In the genomic region with DNA sequence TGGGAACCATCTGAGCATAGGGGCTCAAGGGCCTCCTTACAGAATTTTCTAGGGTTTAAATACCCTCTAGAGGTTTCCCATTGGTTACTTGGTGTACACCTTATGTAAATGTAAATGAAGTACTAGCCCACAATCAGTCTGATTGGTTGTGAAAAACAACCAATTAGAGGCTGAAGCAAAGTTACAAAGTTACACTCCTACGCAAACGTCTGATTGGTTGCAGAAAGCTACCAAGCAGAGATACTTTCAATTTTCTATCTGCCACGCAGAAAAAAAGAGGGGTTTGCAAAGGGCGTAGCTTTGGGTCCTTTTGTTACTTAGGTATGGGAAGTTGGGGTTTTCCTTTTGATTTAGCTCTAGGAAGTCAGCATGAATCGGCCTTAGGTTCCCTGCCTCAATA, we compare ENCODE assay signal across 14 cellular contexts. TPM values are rescaled to one million over a fixed set of nuclear protein-coding genes. Genes with fewer than 3 reads are reported as not detected.
DNase-seq lines count a peak whose midpoint lies in the region; ATAC-seq and TF ChIP-seq lines count a peak whose summit lies in the region.
"Had no signal": no experiment of that assay in that cellular context is flagged by ENCODE, and none has a peak within 500 bp of the region (broad histone marks: within the 10 kb centered on the region; RNA-seq: fewer than 3 reads in every experiment).

No MANE protein-coding gene starts in this region.

- no peak overlapping the region for H3K4me2 ChIP-seq in GM23248 (ENCODE audit: unreplicated experiment)

- peaks cover 17% of the 10 kb centered on the region for H3F3A ChIP-seq in GM23248 (ENCODE audit: insufficient read depth)

- no peak for ATAC-seq in CD4-positive, CD25-positive, alpha-beta regulatory T cell (ENCODE audit: low read depth in 2 of 2)
- ATAC-seq in activated naive CD4-positive, alpha-beta T cell treated with anti-CD3 and anti-CD28 coated beads, Interleukin-2, amount 50 U/mL, for 72 hours, result peak; percentile 14 to 42
- ATAC-seq in body of pancreas, result no peak
- ATAC-seq: activated CD8-positive, alpha-beta memory T cell treated with anti-CD3 and anti-CD28 coated beads, Interleukin-2, amount 10 ng/mL, durations not matched to agents 7 days and 5 days had no signal

- in situ Hi-C loops in GM23248 (cut with MboI), result no loop called here

- peak overlapping the region; percentile 59 for H3K4me3 ChIP-seq in CD4-positive, CD25-positive, alpha-beta regulatory T cell (ENCODE audit: low read depth, low read length)
- H3K4me3 ChIP-seq in GM23248 (no peak overlapping the region), H7 (ENCODE audit: insufficient read depth, low read depth, low read length) (no peak overlapping the region), Peyer's patch (no peak overlapping the region), uterus (no peak overlapping the region), body of pancreas (no peak overlapping the region)

- no peak for TF ChIP-seq POLR2A in Peyer's patch (IDR thresholded peaks at IDR 0.05)
- TF ChIP-seq POLR2A in uterus (IDR thresholded peaks at IDR 0.05), result no peak
- TF ChIP-seq POLR2A in body of pancreas (IDR thresholded peaks at IDR 0.05), result no peak

- peak in 2 of 3 donors; percentile 34 to 58 for DNase-seq in CD4-positive, CD25-positive, alpha-beta regulatory T cell
- DNase-seq in GM23248 (no peak), midbrain (lab: John Stamatoyannopoulos, UW) (peak; percentile 6), H7 (no peak), Peyer's patch (no peak), uterus (no peak), body of pancreas (no peak)
- DNase-seq in activated naive CD4-positive, alpha-beta T cell treated with anti-CD3 and anti-CD28 coated beads, Interleukin-2, amount 50 U/mL, for 72 hours (ENCODE audit: low spot score in 2 of 2), result no peak
- DNase-seq: activated CD8-positive, alpha-beta memory T cell treated with anti-CD3 and anti-CD28 coated beads, Interleukin-2, amount 10 ng/mL, durations not matched to agents 7 days and 5 days; MV-4-11; stimulated activated CD4-positive, alpha-beta T cell treated with anti-CD3 and anti-CD28 coated beads, Interleukin-2, amount 100 ng/mL, for 48 hours had no signal

- H3K27ac Mint-ChIP-seq in CD4-positive, CD25-positive, alpha-beta regulatory T cell, result no peak overlapping the region
- H3K27ac Mint-ChIP-seq in activated naive CD4-positive, alpha-beta T cell treated with anti-CD3 and anti-CD28 coated beads, Interleukin-2, amount 50 U/mL, for 72 hours, result no peak overlapping the region
- H3K27ac Mint-ChIP-seq: activated CD8-positive, alpha-beta memory T cell treated with anti-CD3 and anti-CD28 coated beads, Interleukin-2, amount 10 ng/mL, durations not matched to agents 7 days and 5 days; memory B cell; T-helper 1 cell treated with Interleukin-12 subunit alpha and Interleukin-12 subunit beta and Interleukin-4 antibody, amounts not matched to agents 30 μg/mL and 1 μg/mL, for 36 hours had no signal

- peak overlapping the region; percentile 95 for H2AFZ ChIP-seq in GM23248

- peaks cover 4% of the 10 kb centered on the region for H3K27me3 Mint-ChIP-seq in CD4-positive, CD25-positive, alpha-beta regulatory T cell
- H3K27me3 Mint-ChIP-seq: activated CD8-positive, alpha-beta memory T cell treated with anti-CD3 and anti-CD28 coated beads, Interleukin-2, amount 10 ng/mL, durations not matched to agents 7 days and 5 days; memory B cell had no signal

- H3K4me3 Mint-ChIP-seq in CD4-positive, CD25-positive, alpha-beta regulatory T cell, result peak overlapping the region; percentile 46 to 98 (median 60)
- H3K4me3 Mint-ChIP-seq: activated CD8-positive, alpha-beta memory T cell treated with anti-CD3 and anti-CD28 coated beads, Interleukin-2, amount 10 ng/mL, durations not matched to agents 7 days and 5 days; memory B cell; T-helper 1 cell treated with Interleukin-12 subunit alpha and Interleukin-12 subunit beta and Interleukin-4 antibody, amounts not matched to agents 30 μg/mL and 1 μg/mL, for 36 hours had no signal

- no peaks in the 10 kb centered on the region for H3K36me3 Mint-ChIP-seq in CD4-positive, CD25-positive, alpha-beta regulatory T cell
- H3K36me3 Mint-ChIP-seq in activated naive CD4-positive, alpha-beta T cell treated with anti-CD3 and anti-CD28 coated beads, Interleukin-2, amount 50 U/mL, for 72 hours, result no peaks in the 10 kb centered on the region
- H3K36me3 Mint-ChIP-seq: memory B cell had no signal

- H3K9ac ChIP-seq in GM23248, result no peak overlapping the region

- H3K9me2 ChIP-seq in GM23248 (ENCODE audit: insufficient read depth), result no peaks in the 10 kb centered on the region

- WGBS in GM23248 (ENCODE audit: low coverage in 1 of 2, low lambda C conversion rate in 2 of 2, missing lambda C conversion rate in 2 of 2), 2 experiments, result 69% methylated on average over 5 of the region's 5 CpGs
- 61 to 67% methylated on average over 5 of the region's 5 CpGs for WGBS in body of pancreas, 2 donors

- H3K9me3 ChIP-seq in CD4-positive, CD25-positive, alpha-beta regulatory T cell (ENCODE audit: control insufficient read depth in 2 of 2, low read length in 2 of 2), result no peaks in the 10 kb centered on the region
- no peaks in the 10 kb centered on the region for H3K9me3 ChIP-seq in GM23248 (ENCODE audit: low read depth)
- no peaks in the 10 kb centered on the region for H3K9me3 ChIP-seq in Peyer's patch
- H3K9me3 ChIP-seq in uterus, result no peaks in the 10 kb centered on the region
- no peaks in the 10 kb centered on the region for H3K9me3 ChIP-seq in body of pancreas

- H3K4me1 ChIP-seq in CD4-positive, CD25-positive, alpha-beta regulatory T cell (ENCODE audit: control insufficient read depth, insufficient read depth, low read length, poor library complexity, severe bottlenecking), result peaks cover 36% of the 10 kb centered on the region
- H3K4me1 ChIP-seq in GM23248 (ENCODE audit: insufficient read depth) (peaks cover 20% of the 10 kb centered on the region), Peyer's patch (peaks cover 0 to 19% (median 0%) of the 10 kb centered on the region in 4 donors), uterus (peaks cover 0 to 2% of the 10 kb centered on the region in 2 donors), body of pancreas (peaks cover 29% of the 10 kb centered on the region)

- peak overlapping the region; percentile 33 for H3K27ac ChIP-seq in CD4-positive, CD25-positive, alpha-beta regulatory T cell (ENCODE audit: insufficient read depth, low read length, poor library complexity, severe bottlenecking)
- H3K27ac ChIP-seq in GM23248 (no peak overlapping the region), Peyer's patch (no peak overlapping the region), uterus (no peak overlapping the region), body of pancreas (no peak overlapping the region)
- H3K27ac ChIP-seq: C4-2B had no signal

- H3K27me3 ChIP-seq in CD4-positive, CD25-positive, alpha-beta regulatory T cell (ENCODE audit: control insufficient read depth, insufficient read depth, low read length), result no peaks in the 10 kb centered on the region
- H3K27me3 ChIP-seq in GM23248 (replicated peaks; ENCODE audit: insufficient read depth) (no peaks in the 10 kb centered on the region), H7 (ENCODE audit: control insufficient read depth, insufficient read depth, low read length) (no peaks in the 10 kb centered on the region), Peyer's patch (no peaks in the 10 kb centered on the region), uterus (no peaks in the 10 kb centered on the region), body of pancreas (no peaks in the 10 kb centered on the region)

- no peak for TF ChIP-seq CTCF in Peyer's patch (IDR thresholded peaks at IDR 0.05)
- no peak for TF ChIP-seq CTCF in uterus (IDR thresholded peaks at IDR 0.05)
- no peak for TF ChIP-seq CTCF in body of pancreas (IDR thresholded peaks at IDR 0.05)

- peaks cover 15 to 32% (median 21%) of the 10 kb centered on the region in 4 donors for H3K4me1 Mint-ChIP-seq in CD4-positive, CD25-positive, alpha-beta regulatory T cell

- peaks cover 22% of the 10 kb centered on the region for H3K79me2 ChIP-seq in GM23248 (ENCODE audit: insufficient read depth)

- no peaks in the 10 kb centered on the region for H3K36me3 ChIP-seq in CD4-positive, CD25-positive, alpha-beta regulatory T cell (ENCODE audit: control insufficient read depth, insufficient read depth, low read length)
- H3K36me3 ChIP-seq in GM23248 (ENCODE audit: low read depth) (no peaks in the 10 kb centered on the region), H7 (replicated peaks; ENCODE audit: control insufficient read depth, insufficient read depth, low read length) (no peaks in the 10 kb centered on the region), Peyer's patch (no peaks in the 10 kb centered on the region), uterus (no peaks in the 10 kb centered on the region), body of pancreas (replicated peaks in 1 of 2; ENCODE audit: insufficient read depth in 1 of 2, low read depth in 2 of 2) (no peaks in the 10 kb centered on the region)

- intact Hi-C loops in uterus (cut with DNase I; ENCODE audit: low total_unique reads), result no loop called here
- intact Hi-C loops in body of pancreas (cut with DNase I), result no loop called here

- H3K9me3 Mint-ChIP-seq in CD4-positive, CD25-positive, alpha-beta regulatory T cell, result no peaks in the 10 kb centered on the region
- H3K9me3 Mint-ChIP-seq in activated naive CD4-positive, alpha-beta T cell treated with anti-CD3 and anti-CD28 coated beads, Interleukin-2, amount 50 U/mL, for 72 hours, result no peaks in the 10 kb centered on the region
- H3K9me3 Mint-ChIP-seq: memory B cell; T-helper 1 cell treated with Interleukin-12 subunit alpha and Interleukin-12 subunit beta and Interleukin-4 antibody, amounts not matched to agents 30 μg/mL and 1 μg/mL, for 36 hours had no signal

- no peaks in the 10 kb centered on the region for H4K20me1 ChIP-seq in GM23248 (ENCODE audit: insufficient read depth)

RNA-seq across cellular contexts. Expression of a gene that starts 1.8 kb away (rescaled TPM):
- 10.8 TPM for total RNA-seq in CD4-positive, CD25-positive, alpha-beta regulatory T cell
- 10 to 100 TPM; 23.7 to 33.3 (median 26.6) TPM for polyA plus RNA-seq in CD4-positive, CD25-positive, alpha-beta regulatory T cell
- 25.8 and 40.5 TPM in 2 replicates for total RNA-seq in GM23248 (2014; rRNA removed; shearing (Covaris generic))
- 16.0 and 18.2 TPM in 2 replicates for polyA plus RNA-seq in GM23248 (2016; fragmentation: Nextera tagmentation; extraction: Ambion mirVana)
- total RNA-seq in activated naive CD4-positive, alpha-beta T cell treated with anti-CD3 and anti-CD28 coated beads, Interleukin-2, amount 50 U/mL, for 72 hours, result 10 to 100 TPM; 13.7 to 15.1 TPM
- total RNA-seq in H7 (2014; rRNA removed; shearing (Covaris generic)), result 12.7 and 23.2 TPM in 2 replicates
- total RNA-seq in Peyer's patch, result 10 to 100 TPM; 12.4 to 48.3 (median 43.6) TPM
- 10 to 100 TPM; 10.6 to 35.9 (median 20.1) TPM for total RNA-seq in uterus
- total RNA-seq in body of pancreas, result 10 to 100 TPM; 11.2 to 16.6 TPM

RNA-seq across cellular contexts. Expression of a gene that starts 20.0 kb away (rescaled TPM):
- 25.0 TPM for total RNA-seq in CD4-positive, CD25-positive, alpha-beta regulatory T cell
- 10 to 100 TPM in 1 of 4 donors, 1 to 10 TPM in 3; 6.7 to 10.7 (median 7.8) TPM for polyA plus RNA-seq in CD4-positive, CD25-positive, alpha-beta regulatory T cell
- total RNA-seq in GM23248 (2014; rRNA removed; shearing (Covaris generic)), result 8.0 and 10.3 TPM in 2 replicates
- polyA plus RNA-seq in GM23248 (2016; fragmentation: Nextera tagmentation; extraction: Ambion mirVana), result 5.0 and 7.0 TPM in 2 replicates
- total RNA-seq in activated naive CD4-positive, alpha-beta T cell treated with anti-CD3 and anti-CD28 coated beads, Interleukin-2, amount 50 U/mL, for 72 hours, result 1 to 10 TPM; 7.2 to 7.8 TPM
- total RNA-seq in H7 (2014; rRNA removed; shearing (Covaris generic)), result 3.3 and 8.6 TPM in 2 replicates
- total RNA-seq in Peyer's patch (1 to 10 TPM; 2.8 to 7.5 (median 3.7) TPM), uterus (10 to 100 TPM in 1 of 4 donors, 1 to 10 TPM in 2, under 1 TPM in 1; 0.88 to 12.8 (median 5.4) TPM), body of pancreas (10 to 100 TPM in 1 of 2 donors, under 1 TPM in 1; 0.99 to 15.0 TPM)

RNA-seq across cellular contexts. Expression of a gene that starts 20.4 kb away (rescaled TPM):
- 155 TPM for total RNA-seq in CD4-positive, CD25-positive, alpha-beta regulatory T cell
- 10 to 100 TPM; 20.0 to 33.5 (median 25.5) TPM for polyA plus RNA-seq in CD4-positive, CD25-positive, alpha-beta regulatory T cell
- total RNA-seq in GM23248 (2014; rRNA removed; shearing (Covaris generic)), result 13.4 and 15.1 TPM in 2 replicates
- polyA plus RNA-seq in GM23248 (2016; fragmentation: Nextera tagmentation; extraction: Ambion mirVana), result 25.4 and 27.0 TPM in 2 replicates
- 10 to 100 TPM; 71.3 to 88.8 TPM for total RNA-seq in activated naive CD4-positive, alpha-beta T cell treated with anti-CD3 and anti-CD28 coated beads, Interleukin-2, amount 50 U/mL, for 72 hours
- total RNA-seq in H7 (2014; rRNA removed; shearing (Covaris generic)), result 8.7 and 12.7 TPM in 2 replicates
- total RNA-seq in Peyer's patch, result 100 to 1,000 TPM; 131 to 309 (median 156) TPM
- total RNA-seq in uterus, result 10 to 100 TPM; 12.6 to 80.7 (median 51.2) TPM
- total RNA-seq in body of pancreas, result 100 to 1,000 TPM in 1 of 2 donors, 10 to 100 TPM in 1; 36.1 to 116 TPM

Comparison
In these comparisons a context has a peak if more than half of its experiments do, and no peak if none do; other contexts are left out.
1. ATAC-seq: peak in activated naive CD4-positive, alpha-beta T cell treated with anti-CD3 and anti-CD28 coated beads, Interleukin-2, amount 50 U/mL, for 72 hours (2 of 2); none in CD4-positive, CD25-positive, alpha-beta regulatory T cell (0 of 2) and body of pancreas (single experiment).
2. DNase-seq: peak in CD4-positive, CD25-positive, alpha-beta regulatory T cell (2 of 3) and midbrain (single experiment); none in GM23248 (single experiment), activated naive CD4-positive, alpha-beta T cell treated with anti-CD3 and anti-CD28 coated beads, Interleukin-2, amount 50 U/mL, for 72 hours (0 of 2), H7 (single experiment), Peyer's patch (0 of 3), uterus (0 of 2) and body of pancreas (0 of 4).